Comparison of ENCODE assay signal across 24 cellular contexts in the genomic region with DNA sequence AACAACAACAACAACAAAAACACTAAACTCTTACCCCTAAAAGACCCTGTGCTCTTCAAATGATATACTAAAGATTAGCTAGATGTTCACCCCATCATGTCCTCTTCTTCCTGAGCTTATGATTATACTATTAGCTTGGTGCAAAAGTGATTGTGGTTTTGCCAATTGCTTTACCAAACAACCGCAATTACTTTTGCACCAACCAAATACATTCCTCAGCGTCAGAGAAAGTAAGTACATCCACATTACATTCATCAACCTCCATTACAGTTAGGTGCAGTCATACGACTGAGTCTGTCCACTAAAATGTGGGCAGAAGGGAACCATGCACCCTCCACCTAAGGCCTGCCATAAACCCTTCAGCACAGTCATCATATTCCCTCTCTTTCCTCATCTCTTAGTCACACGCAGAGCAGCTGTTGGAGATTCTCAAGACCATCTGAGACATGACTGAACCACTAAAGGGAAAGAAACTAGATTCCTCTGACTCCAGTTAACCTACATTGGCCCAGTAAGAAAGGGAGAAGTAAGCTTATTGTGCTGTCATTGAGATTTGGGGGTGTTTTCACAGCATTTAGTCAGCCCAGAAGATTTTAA.
DNase-seq lines count a peak whose midpoint lies in the region; ATAC-seq and TF ChIP-seq lines count a peak whose summit lies in the region.
"Had no signal": no experiment of that assay in that cellular context is flagged by ENCODE, and none has a peak within 500 bp of the region (broad histone marks: within the 10 kb centered on the region; RNA-seq: fewer than 3 reads in every experiment).

No MANE protein-coding gene starts in this region.

- in situ Hi-C loops in astrocyte of the spinal cord (cut with HindIII; ENCODE audit: low sequenced_read_pairs): no loop called here

- H3K4me3 ChIP-seq in AG10803 (ENCODE audit: low read length) (no peak overlapping the region), astrocyte of the spinal cord (ENCODE audit: low read depth, low read length) (no peak overlapping the region)
- H3K4me3 ChIP-seq: gastrocnemius medialis, lower lobe of right lung, right atrium auricular region, SJSA1, testis had no signal

- DNase-seq in AG10803 (ENCODE audit: low read depth): peak; percentile 78
- DNase-seq in H4 (ENCODE audit: low spot score): peak; percentile 12
- DNase-seq in astrocyte of the spinal cord (ENCODE audit: low read depth, low spot score): peak; percentile 43
- DNase-seq in myocyte (ENCODE audit: low read depth): peak; percentile 97
- no peak for DNase-seq in middle frontal gyrus (ENCODE audit: extremely low spot score, low spot score)
- DNase-seq in central memory CD4-positive, alpha-beta T cell: no peak
- DNase-seq in cerebellum (ENCODE audit: low spot score): no peak
- DNase-seq: activated CD4-positive, alpha-beta T cell treated with anti-CD3 and anti-CD28 coated beads, Interleukin-2, amount 50 U/mL, for 1 hour; activated CD8-positive, alpha-beta memory T cell treated with anti-CD3 and anti-CD28 coated beads, Interleukin-2, amount 50 U/mL, for 4 hours; activated effector memory CD4-positive, alpha-beta T cell treated with Interleukin-2 at 50 U/mL for 16 hours; CD8-positive, alpha-beta memory T cell; dermis blood vessel endothelial cell; gastrocnemius medialis; kidney; lower lobe of right lung; NCI-H146; NCI-H774; occipital lobe; T-helper 17 cell; testis had no signal

- no peak for ATAC-seq in HG02798 (IDR thresholded peaks at IDR 0.05; ENCODE audit: poor library complexity, unreplicated experiment)
- ATAC-seq: gastrocnemius medialis; lower lobe of right lung; stimulated activated memory B cell treated with anti-CD40 and anti-IgM and Interleukin-4, amounts not matched to agents 10 μg/mL and 1 μg/mL and 100 μg/mL, for 72 hours; T-helper 17 cell had no signal

- no peak for TF ChIP-seq CTCF in AG10803 (conservative IDR thresholded peaks at IDR 0.05; ENCODE audit: low read length)
- TF ChIP-seq CTCF in astrocyte of the spinal cord (IDR thresholded peaks at IDR 0.05; ENCODE audit: low read depth, low read length): no peak

Comparison
In these comparisons a context has a peak if more than half of its experiments do, and no peak if none do; other contexts are left out.
1. DNase-seq: peak in AG10803 (single experiment), H4 (single experiment), astrocyte of the spinal cord (single experiment) and myocyte (single experiment); none in middle frontal gyrus (single experiment), central memory CD4-positive, alpha-beta T cell (single experiment) and cerebellum (single experiment).